1 cellular context compared by ENCODE assay signal in the genomic region with DNA sequence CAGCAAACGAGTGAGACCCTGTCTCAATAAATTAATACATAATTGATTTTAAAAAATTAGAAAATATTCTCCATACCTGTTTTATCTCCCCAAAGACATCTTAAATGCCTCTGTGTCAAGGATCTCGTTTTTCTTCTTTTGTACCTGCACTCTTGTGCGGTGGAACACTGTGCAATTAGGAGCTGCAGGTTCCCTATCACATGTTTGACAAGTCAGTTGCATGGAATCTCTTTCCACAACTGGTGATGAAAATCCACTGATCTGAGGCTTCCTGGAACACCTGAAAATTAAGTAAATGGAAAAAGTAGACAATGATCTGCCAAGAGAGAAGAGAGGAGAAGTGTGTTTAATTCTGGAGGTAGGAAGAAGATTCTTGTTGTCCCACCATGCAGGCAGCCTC.
TF ChIP-seq lines count a peak whose summit lies in the region.

No MANE protein-coding gene starts in this region.

TF ChIP-seq in endothelial cell of umbilical vein, 7 proteins besides CTCF, POLR2A, EP300 and RAD21:
- TF ChIP-seq GATA2 (IDR thresholded peaks at IDR 0.05; ENCODE audit: insufficient read depth, insufficient read length, low read depth, low read length) (no peak), JUN (IDR thresholded peaks at IDR 0.05; ENCODE audit: borderline replicate concordance, insufficient read depth, insufficient read length, low read depth) (no peak), FOS (IDR thresholded peaks at IDR 0.05; ENCODE audit: borderline replicate concordance, insufficient read depth, low read length) (no peak), MYC (IDR thresholded peaks at IDR 0.05; ENCODE audit: low read depth, low read length) (no peak), POLR2AphosphoS5 (IDR thresholded peaks at IDR 0.05; ENCODE audit: insufficient read depth, low read depth, low read length) (no peak), EZH2 (IDR thresholded peaks at IDR 0.05; ENCODE audit: borderline replicate concordance, low read depth, low read length, severe bottlenecking) (no peak)
- TF ChIP-seq, protein P1, sequence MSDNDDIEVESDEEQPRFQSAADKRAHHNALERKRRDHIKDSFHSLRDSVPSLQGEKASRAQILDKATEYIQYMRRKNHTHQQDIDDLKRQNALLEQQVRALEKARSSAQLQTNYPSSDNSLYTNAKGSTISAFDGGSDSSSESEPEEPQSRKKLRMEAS (IDR thresholded peaks at IDR 0.05; ENCODE audit: insufficient read depth, insufficient read length), result no peak
